25 cellular contexts compared by ENCODE assay signal in the genomic region with DNA sequence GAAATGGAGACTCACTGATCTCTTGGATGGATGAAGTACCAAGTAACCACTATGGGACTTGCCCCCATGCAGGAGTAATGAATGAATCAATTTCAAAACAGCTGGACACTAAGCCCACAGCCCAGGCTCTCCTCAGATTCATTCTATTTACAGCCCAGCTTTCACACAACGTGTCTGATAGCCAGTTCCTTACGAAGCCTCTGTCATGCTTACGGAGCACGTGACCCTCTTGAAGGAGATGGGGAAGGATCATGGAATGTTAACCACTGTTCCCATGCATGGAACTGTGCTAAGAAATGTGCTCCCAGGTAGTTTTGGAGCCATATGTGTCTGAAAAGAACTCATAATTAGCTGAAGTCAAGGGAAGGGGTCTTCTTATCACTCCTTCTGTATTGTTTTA.
A peak's percentile ranks its signal among the peaks of the same experiment; 100 is the strongest.
DNase-seq lines count a peak whose midpoint lies in the region; ATAC-seq, FAIRE-seq and TF ChIP-seq lines count a peak whose summit lies in the region.
"Had no signal": no experiment of that assay in that cellular context is flagged by ENCODE, and none has a peak within 500 bp of the region (broad histone marks: within the 10 kb centered on the region; RNA-seq: fewer than 3 reads in every experiment).

No MANE protein-coding gene starts in this region.

- no peak overlapping the region for H4K8ac ChIP-seq in H1 (ENCODE audit: extremely low read depth, insufficient read depth, low read length)

- H3K79me2 ChIP-seq in H1 (ENCODE audit: control insufficient read depth in 1 of 2, insufficient read depth in 2 of 2, low read length in 2 of 2) (no peaks in the 10 kb centered on the region), smooth muscle cell (ENCODE audit: low read depth) (peaks cover 58% of the 10 kb centered on the region)

- no peak overlapping the region for H3K18ac ChIP-seq in H1 (ENCODE audit: extremely low read depth, low read length)

- TF ChIP-seq CTCF in H1 (IDR thresholded peaks at IDR 0.05; ENCODE audit: control extremely low read depth in 1 of 3, insufficient read depth in 1 of 3, low read depth in 1 of 3, low read length in 3 of 3) (no peak), smooth muscle cell (IDR thresholded peaks at IDR 0.05; ENCODE audit: borderline replicate concordance, insufficient read depth, poor library complexity, severe bottlenecking) (no peak), colonic mucosa (IDR thresholded peaks at IDR 0.05) (no peak), testis (IDR thresholded peaks at IDR 0.05) (no peak)

- H3K4ac ChIP-seq in H1 (replicated peaks; ENCODE audit: insufficient read length, low read depth, low read length) = no peak overlapping the region

- no peak overlapping the region for H2BK15ac ChIP-seq in H1 (ENCODE audit: low read length)

- no peaks in the 10 kb centered on the region for H3K23me2 ChIP-seq in H1 (ENCODE audit: low read depth, low read length)

- intact Hi-C loops in colonic mucosa (cut with DNase I) (loop anchor here (5.0 kb wide), 1 partner anchor 122 kb away; no protein-coding TSS in a partner anchor), testis (cut with DNase I; ENCODE audit: low total_unique reads) (no loop called here)

- ATAC-seq in GM21786 (IDR thresholded peaks at IDR 0.05; ENCODE audit: unreplicated experiment) = no peak
- ATAC-seq: CD8-positive, alpha-beta T cell; Right ventricle myocardium inferior had no signal

- H3K9me3 ChIP-seq in H1 (ENCODE audit: insufficient read depth in 2 of 2, low read depth in 1 of 2, low read length in 1 of 2) = peaks cover 0 to 3% of the 10 kb centered on the region in 2 experiments; a peak in 1 of 4 replicates
- no peaks in the 10 kb centered on the region for H3K9me3 ChIP-seq in smooth muscle cell (replicated peaks; ENCODE audit: low read depth)
- no peaks in the 10 kb centered on the region for H3K9me3 ChIP-seq in colonic mucosa
- H3K9me3 ChIP-seq in testis = no peaks in the 10 kb centered on the region
- H3K9me3 ChIP-seq: HAP-1, MG63, SJSA1 had no signal

- H4K91ac ChIP-seq in H1 (replicated peaks; ENCODE audit: insufficient read length, low read length) = no peak overlapping the region

- no peak overlapping the region for H2BK120ac ChIP-seq in H1 (replicated peaks; ENCODE audit: low read depth, low read length)

- H3F3A ChIP-seq in smooth muscle cell (ENCODE audit: low read depth) = peaks cover 20% of the 10 kb centered on the region

- H2BK12ac ChIP-seq in H1 (ENCODE audit: low read depth, low read length) = peak overlapping the region; percentile 68; the same call in 1 of the 2 replicates

- H2BK20ac ChIP-seq in H1 (ENCODE audit: low read length) = no peak overlapping the region

- H3K27ac ChIP-seq in H1 (ENCODE audit: low read depth, low read length) = no peak overlapping the region
- H3K27ac ChIP-seq in smooth muscle cell (ENCODE audit: low read depth) = peak overlapping the region; percentile 88
- H3K27ac ChIP-seq in colonic mucosa = no peak overlapping the region
- H3K27ac ChIP-seq in testis = no peak overlapping the region
- H3K27ac ChIP-seq: C4-2B, GM23248, PC-9, SJSA1 had no signal

- H3K9ac ChIP-seq in H1 (replicated peaks in 1 of 4; ENCODE audit: extremely low read depth in 1 of 4, low read depth in 3 of 4, low read length in 3 of 4) (no peak overlapping the region), smooth muscle cell (ENCODE audit: low read depth) (peak overlapping the region; percentile 48), colonic mucosa (ENCODE audit: low read depth in 2 of 2, low read length in 2 of 2) (no peak overlapping the region)
- H3K9ac ChIP-seq: GM23248 had no signal

- H3K79me1 ChIP-seq in H1 (ENCODE audit: low read depth, low read length) = no peaks in the 10 kb centered on the region

- H3K36me3 ChIP-seq in H1 (ENCODE audit: control insufficient read depth in 2 of 4, insufficient read depth in 4 of 4, low read length in 3 of 4) (no peaks in the 10 kb centered on the region), smooth muscle cell (ENCODE audit: low read depth) (no peaks in the 10 kb centered on the region), colonic mucosa (no peaks in the 10 kb centered on the region), testis (ENCODE audit: low read depth, missing control alignments) (no peaks in the 10 kb centered on the region)
- H3K36me3 ChIP-seq: HAP-1, MG63, SJSA1 had no signal

- CTCF ChIA-PET in H1 (lab: Charles Lee; ENCODE audit: partially characterized antibody) = interaction anchor here (0.6 to 2.8 kb wide), 8 partner anchors 11 to 421 kb away, joined by 3 to 13 read pairs (median 4); no protein-coding TSS in a partner anchor

- no peak overlapping the region for H3K56ac ChIP-seq in H1 (replicated peaks; ENCODE audit: insufficient read length, low read depth, low read length)

- H2BK5ac ChIP-seq in H1 (ENCODE audit: low read depth, low read length) = no peak overlapping the region

- no peak overlapping the region for H3K23ac ChIP-seq in H1 (ENCODE audit: insufficient read length)

- FAIRE-seq in H1 (lab: Jason Lieb, UNC) = no peak
- FAIRE-seq: GM12892, HTR-8/SVneo had no signal

- H3K4me1 ChIP-seq in H1 (replicated peaks in 1 of 4; ENCODE audit: control insufficient read depth in 3 of 4, insufficient read depth in 4 of 4, low read length in 3 of 4) (no peaks in the 10 kb centered on the region), smooth muscle cell (ENCODE audit: low read depth) (peaks cover 6% of the 10 kb centered on the region), colonic mucosa (no peaks in the 10 kb centered on the region), testis (no peaks in the 10 kb centered on the region)
- H3K4me1 ChIP-seq: HAP-1 had no signal

- H2AK5ac ChIP-seq in H1 (ENCODE audit: low read depth, low read length) = no peak overlapping the region

- POLR2A ChIA-PET in H1 (lab: Charles Lee; ENCODE audit: partially characterized antibody) = no interaction called here

- peak; percentile 37 for DNase-seq in NCI-H2227 treated with DMSO at 0.1 percent for 48 hours (lab: John Stamatoyannopoulos, UW)
- DNase-seq in H1 (ENCODE audit: low read depth in 1 of 2, low spot score in 2 of 2) = no peak
- DNase-seq in myocyte (ENCODE audit: low read depth) = peak; percentile 2
- no peak for DNase-seq in smooth muscle cell (lab: John Stamatoyannopoulos, UW; ENCODE audit: unreplicated experiment)
- DNase-seq in cerebellar cortex (ENCODE audit: low spot score) = no peak
- no peak for DNase-seq in colonic mucosa
- DNase-seq in testis = no peak
- DNase-seq: CD8-positive, alpha-beta T cell; DMS79 treated with DMSO at 0.1 percent for 48 hours; GM23248; HFFc6; KG1; MG63; NCI-H1105 treated with DMSO at 0.1 percent for 48 hours; NCI-H146; NCI-H1930; NCI-H526 treated with DMSO at 0.1 percent for 48 hours; PC-9 had no signal

- H3K14ac ChIP-seq in H1 (ENCODE audit: insufficient read length) = no peak overlapping the region

- TF ChIP-seq RAD21 in H1 (IDR thresholded peaks at IDR 0.05 in 1 of 2, conservative IDR thresholded peaks at IDR 0.05 in 1 of 2; ENCODE audit: low read depth in 2 of 2, low read length in 2 of 2) = no peak

- no peak for TF ChIP-seq POLR2A in H1 (IDR thresholded peaks at IDR 0.05; ENCODE audit: control extremely low read depth in 1 of 2, low read depth in 2 of 2, low read length in 2 of 2)
- no peak for TF ChIP-seq POLR2A in testis (IDR thresholded peaks at IDR 0.05)

- H4K20me1 ChIP-seq in H1 (replicated peaks in 1 of 2; ENCODE audit: control insufficient read depth in 1 of 2, insufficient read depth in 2 of 2, low read length in 2 of 2) (no peaks in the 10 kb centered on the region), smooth muscle cell (ENCODE audit: low read depth) (peaks cover 80% of the 10 kb centered on the region)

- no peak overlapping the region for H2AFZ ChIP-seq in H1 (ENCODE audit: low read length)
- no peak overlapping the region for H2AFZ ChIP-seq in smooth muscle cell (ENCODE audit: low read depth)
- H2AFZ ChIP-seq: GM23248, PC-9 had no signal

- H3K27me3 ChIP-seq in H1 (replicated peaks in 1 of 4; ENCODE audit: control insufficient read depth in 3 of 4, extremely low read depth in 1 of 4, insufficient read depth in 3 of 4, low read length in 3 of 4) (no peaks in the 10 kb centered on the region), smooth muscle cell (ENCODE audit: low read depth) (no peaks in the 10 kb centered on the region), colonic mucosa (no peaks in the 10 kb centered on the region), testis (no peaks in the 10 kb centered on the region)
- H3K27me3 ChIP-seq: MG63, SJSA1 had no signal

- H3K4me2 ChIP-seq in H1 (ENCODE audit: insufficient read depth in 1 of 2, low read depth in 2 of 2, low read length in 2 of 2) (no peak overlapping the region), smooth muscle cell (peak overlapping the region; percentile 67)
- H3K4me2 ChIP-seq: PC-9 had no signal

- TF ChIP-seq EP300 in H1 (IDR thresholded peaks at IDR 0.05; ENCODE audit: borderline replicate concordance in 1 of 2, low read depth in 2 of 2, low read length in 2 of 2) = no peak

- H4K5ac ChIP-seq in H1 (ENCODE audit: insufficient read length, low read depth, low read length) = no peak overlapping the region

- WGBS in H1 (ENCODE audit: extremely low coverage in 1 of 2, insufficient coverage in 1 of 2, insufficient read length in 1 of 2, insufficient replicate concordance in 2 of 2, low coverage in 1 of 2, low lambda C conversion rate in 2 of 2, missing lambda C conversion rate in 1 of 2), 2 experiments = 85% methylated on average over 4 of the region's 4 CpGs; no CpG with 5 or more reads in 1 of the 2 experiments
- WGBS in smooth muscle cell (ENCODE audit: low lambda C conversion rate) = 19% methylated on average over 4 of the region's 4 CpGs
- 50 to 82% methylated on average over 4 of the region's 4 CpGs for WGBS in testis, 2 donors

- no peak overlapping the region for H3K4me3 ChIP-seq in H1 (ENCODE audit: extremely low read depth in 1 of 4, insufficient read depth in 2 of 4, low read depth in 3 of 4, low read length in 4 of 4)
- H3K4me3 ChIP-seq in smooth muscle cell = no peak overlapping the region
- H3K4me3 ChIP-seq in colonic mucosa = no peak overlapping the region
- no peak overlapping the region for H3K4me3 ChIP-seq in testis
- H3K4me3 ChIP-seq: GM23248, HAP-1, MG63, PC-9, SJSA1 had no signal

TF ChIP-seq in H1, 55 proteins besides CTCF, POLR2A, EP300 and RAD21 (continues in another document):
- TF ChIP-seq CBX8 (IDR thresholded peaks at IDR 0.05; ENCODE audit: borderline replicate concordance, low read depth, low read length) (no peak), GABPA (IDR thresholded peaks at IDR 0.05; ENCODE audit: borderline replicate concordance, insufficient read depth, low read length) (no peak), JUND (IDR thresholded peaks at IDR 0.05; ENCODE audit: low read length) (no peak), RNF2 (IDR thresholded peaks at IDR 0.05; ENCODE audit: borderline replicate concordance, low read depth, low read length, missing control alignments, poor library complexity, severe bottlenecking) (no peak), ASH2L (IDR thresholded peaks at IDR 0.05; ENCODE audit: low read length) (no peak), YY1 (IDR thresholded peaks at IDR 0.05; ENCODE audit: low read depth, low read length) (no peak), RBBP5 (IDR thresholded peaks at IDR 0.05; ENCODE audit: borderline replicate concordance, low read depth, low read length) (no peak), CREB1 (IDR thresholded peaks at IDR 0.05) (no peak), NRF1 (IDR thresholded peaks at IDR 0.05; ENCODE audit: low read depth, low read length) (no peak)

Comparison
In these comparisons a context has a peak if more than half of its experiments do, and no peak if none do; other contexts are left out.
1. DNase-seq: peak in NCI-H2227 treated with DMSO at 0.1 percent for 48 hours (single experiment) and myocyte (single experiment); none in H1 (0 of 2), smooth muscle cell (single experiment), cerebellar cortex (single experiment), colonic mucosa (single experiment) and testis (single experiment).